Comparison of ENCODE assay signal across 15 cellular contexts in the genomic region with DNA sequence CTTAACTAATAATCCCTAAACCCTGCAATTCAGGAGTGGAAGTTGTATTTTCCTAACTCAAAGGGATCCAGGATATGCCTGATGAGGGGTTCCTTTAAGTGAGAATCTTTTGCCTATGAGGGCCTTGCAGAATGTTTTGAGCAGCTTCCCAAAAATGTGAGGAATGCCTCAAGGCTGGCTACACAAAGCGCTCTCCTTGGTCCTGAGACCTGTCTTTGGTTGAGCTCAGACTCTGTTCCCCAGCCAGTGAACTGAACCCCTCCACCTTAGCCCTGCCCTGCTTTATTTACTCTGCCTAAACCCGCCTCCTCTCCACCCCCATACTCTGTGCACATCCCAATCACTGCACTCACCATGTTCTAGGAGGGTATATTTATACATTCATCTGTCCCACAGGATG.
DNase-seq lines count a peak whose midpoint lies in the region; ATAC-seq and TF ChIP-seq lines count a peak whose summit lies in the region.
"Had no signal": no experiment of that assay in that cellular context is flagged by ENCODE, and none has a peak within 500 bp of the region (broad histone marks: within the 10 kb centered on the region; RNA-seq: fewer than 3 reads in every experiment).

No MANE protein-coding gene starts in this region.

- H4K20me1 ChIP-seq in mammary epithelial cell (ENCODE audit: insufficient read depth, low read length) = no peaks in the 10 kb centered on the region

- 63% methylated on average over 2 of the region's 2 CpGs for WGBS in mammary epithelial cell (ENCODE audit: low coverage, missing lambda C conversion rate)
- WGBS in testis, 2 donors = 37 to 38% methylated on average over 2 of the region's 2 CpGs

- CTCF ChIA-PET in mammary epithelial cell (lab: Charles Lee; ENCODE audit: low non-redundant PET) = no interaction called here

- DNase-seq in EH (ENCODE audit: low read depth) (peak; percentile 61), LHCN-M2 (ENCODE audit: low read depth) (peak; percentile 81), mammary epithelial cell (peak; percentile 42), left lung (no peak), H4 (ENCODE audit: low spot score) (no peak), NCI-H510A (lab: John Stamatoyannopoulos, UW) (no peak), testis (no peak), ascending aorta (ENCODE audit: low spot score in 2 of 2) (no peak)
- DNase-seq: activated T-cell treated with anti-CD3 and anti-CD28 coated beads, Interleukin-2, amount 50 U/mL, for 72 hours; COR-L47; effector memory CD8-positive, alpha-beta T cell; NCI-H446; T-helper 17 cell had no signal

- H3K36me3 ChIP-seq in mammary epithelial cell (ENCODE audit: insufficient read depth, low read length) (no peaks in the 10 kb centered on the region), left lung (no peaks in the 10 kb centered on the region), testis (ENCODE audit: low read depth, missing control alignments) (no peaks in the 10 kb centered on the region), ascending aorta (no peaks in the 10 kb centered on the region)

- dilution Hi-C loops in mammary epithelial cell (cut with HindIII; ENCODE audit: low sequenced_read_pairs) = no loop called here

- peak; percentile 66 for ATAC-seq in left lung
- ATAC-seq: activated T-cell treated with anti-CD3 and anti-CD28 coated beads, Interleukin-2, amount 50 U/mL, for 72 hours; effector memory CD8-positive, alpha-beta T cell; T-helper 17 cell had no signal

- H3K27me3 ChIP-seq in mammary epithelial cell (ENCODE audit: insufficient read depth, low read length) (no peaks in the 10 kb centered on the region), left lung (no peaks in the 10 kb centered on the region), testis (no peaks in the 10 kb centered on the region), ascending aorta (no peaks in the 10 kb centered on the region)

- no peaks in the 10 kb centered on the region for H3K79me2 ChIP-seq in mammary epithelial cell (ENCODE audit: insufficient read depth, low read length)

- H3K27ac ChIP-seq in mammary epithelial cell (ENCODE audit: insufficient read depth, low read depth, low read length) (no peak overlapping the region), left lung (no peak overlapping the region), testis (no peak overlapping the region), ascending aorta (no peak overlapping the region)

- intact Hi-C loops in mammary epithelial cell (cut with micrococcal nuclease) = no loop called here
- intact Hi-C loops in left lung (cut with DNase I) = no loop called here
- intact Hi-C loops in testis (cut with DNase I; ENCODE audit: low total_unique reads) = no loop called here
- intact Hi-C loops in ascending aorta (cut with DNase I) = no loop called here

- in situ Hi-C loops in mammary epithelial cell (cut with MboI; ENCODE audit: low sequenced_read_pairs in 2 of 2) = no loop called here

- BruUV-seq in mammary epithelial cell (replicated peaks; lab: Mats Ljungman, UMichigan) = no TSS peak

- H3K4me1 ChIP-seq in mammary epithelial cell (ENCODE audit: insufficient read depth, low read length) = no peaks in the 10 kb centered on the region
- H3K4me1 ChIP-seq in left lung = no peaks in the 10 kb centered on the region
- no peaks in the 10 kb centered on the region for H3K4me1 ChIP-seq in testis
- H3K4me1 ChIP-seq in ascending aorta = no peaks in the 10 kb centered on the region

- H3K4me2 ChIP-seq in mammary epithelial cell (ENCODE audit: insufficient read depth, low read depth, low read length) = no peak overlapping the region
- H3K4me2 ChIP-seq: smooth muscle cell had no signal

- H3K9ac ChIP-seq in mammary epithelial cell (ENCODE audit: insufficient read depth, low read length) = no peak overlapping the region

- no peak for TF ChIP-seq CTCF in mammary epithelial cell (conservative IDR thresholded peaks at IDR 0.05 in 1 of 2, IDR thresholded peaks at IDR 0.05 in 1 of 2; ENCODE audit: extremely low read depth in 1 of 2, insufficient read depth in 1 of 2, low read depth in 1 of 2, low read length in 2 of 2)
- TF ChIP-seq CTCF in left lung (IDR thresholded peaks at IDR 0.05) = no peak
- TF ChIP-seq CTCF in testis (IDR thresholded peaks at IDR 0.05) = no peak
- TF ChIP-seq CTCF in ascending aorta (IDR thresholded peaks at IDR 0.05) = no peak

- no peak for TF ChIP-seq POLR2A in testis (IDR thresholded peaks at IDR 0.05)

- H3K4me3 ChIP-seq in mammary epithelial cell (replicated peaks in 1 of 3; ENCODE audit: insufficient read depth in 1 of 3, low read depth in 2 of 3, low read length in 3 of 3) (no peak overlapping the region), left lung (no peak overlapping the region), testis (no peak overlapping the region), ascending aorta (no peak overlapping the region)
- H3K4me3 ChIP-seq: lung, smooth muscle cell had no signal

- H2AFZ ChIP-seq in mammary epithelial cell (ENCODE audit: low read depth, low read length) = no peak overlapping the region

- no peaks in the 10 kb centered on the region for H3K9me3 ChIP-seq in mammary epithelial cell (replicated peaks; ENCODE audit: insufficient read depth, low read length)
- H3K9me3 ChIP-seq in left lung = no peaks in the 10 kb centered on the region
- H3K9me3 ChIP-seq in testis = no peaks in the 10 kb centered on the region
- H3K9me3 ChIP-seq in ascending aorta = no peaks in the 10 kb centered on the region

Comparison
In these comparisons a context has a peak if more than half of its experiments do, and no peak if none do; other contexts are left out.
1. DNase-seq: peak in EH (single experiment), LHCN-M2 (single experiment) and mammary epithelial cell (single experiment); none in left lung (0 of 2), H4 (single experiment), NCI-H510A (single experiment), testis (single experiment) and ascending aorta (0 of 2).